20 cellular contexts compared by ENCODE assay signal in genomic region chr14:77605392-77605978, GRCh38. TPM values are rescaled to one million over a fixed set of nuclear protein-coding genes. Genes with fewer than 3 reads are reported as not detected.
DNase-seq lines count a peak whose midpoint lies in the region; ATAC-seq and TF ChIP-seq lines count a peak whose summit lies in the region.
"Had no signal": no experiment of that assay in that cellular context is flagged by ENCODE, and none has a peak within 500 bp of the region (broad histone marks: within the 10 kb centered on the region; RNA-seq: fewer than 3 reads in every experiment).

No MANE protein-coding gene starts in this region.

- H3K4me1 ChIP-seq in CD8-positive, alpha-beta T cell (ENCODE audit: insufficient read depth, low read length), result peaks cover 33% of the 10 kb centered on the region
- peaks cover 6% of the 10 kb centered on the region for H3K4me1 ChIP-seq in HEK293 (ENCODE audit: control insufficient read depth, insufficient read depth, low read length)
- peaks cover 16 to 38% of the 10 kb centered on the region in 2 donors for H3K4me1 ChIP-seq in mucosa of rectum (ENCODE audit: control insufficient read depth in 2 of 2, insufficient read depth in 2 of 2, low read length in 2 of 2)

- no peak for TF ChIP-seq CTCF in CD8-positive, alpha-beta T cell (IDR thresholded peaks at IDR 0.05)
- TF ChIP-seq CTCF in HEK293 (tag by site-specific recombination; IDR thresholded peaks at IDR 0.05) (no peak), dorsolateral prefrontal cortex (IDR thresholded peaks at IDR 0.05 in 54 of 56, conservative IDR thresholded peaks at IDR 0.05 in 2 of 56; ENCODE audit: low read depth in 1 of 56, partially characterized antibody in 56 of 56) (no peak)

- no peaks in the 10 kb centered on the region for H3K27me3 Mint-ChIP-seq in CD8-positive, alpha-beta T cell (ENCODE audit: low read depth)
- no peaks in the 10 kb centered on the region for H3K27me3 Mint-ChIP-seq in activated CD8-positive, alpha-beta T cell treated with anti-CD3 and anti-CD28 coated beads, Interleukin-2, amount 10 ng/mL, durations not matched to agents 7 days and 5 days (ENCODE audit: low read depth)
- H3K27me3 Mint-ChIP-seq: memory B cell had no signal

- no peaks in the 10 kb centered on the region for H3K36me3 ChIP-seq in CD8-positive, alpha-beta T cell (ENCODE audit: insufficient read depth, low read length)
- H3K36me3 ChIP-seq in HEK293 (ENCODE audit: control insufficient read depth in 2 of 2, insufficient read depth in 1 of 2, low read length in 2 of 2) (no peaks in the 10 kb centered on the region), mucosa of rectum (ENCODE audit: control insufficient read depth in 2 of 2, insufficient read depth in 2 of 2, low read length in 2 of 2) (no peaks in the 10 kb centered on the region)
- H3K36me3 ChIP-seq: BE2C, esophagus squamous epithelium, HAP-1 had no signal

- peaks cover 6% of the 10 kb centered on the region for H3K36me3 Mint-ChIP-seq in CD8-positive, alpha-beta T cell
- peaks cover 32% of the 10 kb centered on the region for H3K36me3 Mint-ChIP-seq in activated CD8-positive, alpha-beta T cell treated with anti-CD3 and anti-CD28 coated beads, Interleukin-2, amount 10 ng/mL, durations not matched to agents 7 days and 5 days (ENCODE audit: low read depth)
- H3K36me3 Mint-ChIP-seq: memory B cell had no signal

- no peak overlapping the region for H3K4me3 ChIP-seq in CD8-positive, alpha-beta T cell (ENCODE audit: low read depth, low read length)
- H3K4me3 ChIP-seq in HEK293 (ENCODE audit: low read depth, low read length) (no peak overlapping the region), mucosa of rectum (ENCODE audit: low read length in 2 of 2) (no peak overlapping the region), dorsolateral prefrontal cortex (no peak overlapping the region)
- H3K4me3 ChIP-seq: body of pancreas, esophagus squamous epithelium, HAP-1 had no signal

- H3K27me3 ChIP-seq in CD8-positive, alpha-beta T cell (ENCODE audit: insufficient read depth, low read length), result no peaks in the 10 kb centered on the region
- no peaks in the 10 kb centered on the region for H3K27me3 ChIP-seq in mucosa of rectum (ENCODE audit: control insufficient read depth in 2 of 2, insufficient read depth in 2 of 2, low read length in 2 of 2)
- no peaks in the 10 kb centered on the region for H3K27me3 ChIP-seq in dorsolateral prefrontal cortex
- H3K27me3 ChIP-seq: BE2C, body of pancreas, esophagus squamous epithelium had no signal

- POLR2A ChIA-PET in CD8-positive, alpha-beta T cell (lab: Charles Lee), result interaction anchor here (0.6 kb wide), 1 partner anchor 10 kb away, joined by 4 read pairs; no protein-coding TSS in a partner anchor
- POLR2A ChIA-PET in HEK293 (lab: Yijun Ruan, JAX), result interaction anchor here (0.6 kb wide), 1 partner anchor 27 kb away, joined by 3 read pairs; no protein-coding TSS in a partner anchor
- POLR2A ChIA-PET in activated CD8-positive, alpha-beta T cell treated with anti-CD3 and anti-CD28 coated beads, Interleukin-2, amount 10 ng/mL, durations not matched to agents 7 days and 5 days (lab: Charles Lee), result no interaction called here

- H3K4me3 Mint-ChIP-seq in CD8-positive, alpha-beta T cell, result no peak overlapping the region
- no peak overlapping the region for H3K4me3 Mint-ChIP-seq in activated CD8-positive, alpha-beta T cell treated with anti-CD3 and anti-CD28 coated beads, Interleukin-2, amount 10 ng/mL, durations not matched to agents 7 days and 5 days
- H3K4me3 Mint-ChIP-seq: memory B cell had no signal

- no peaks in the 10 kb centered on the region for H3K9me3 Mint-ChIP-seq in CD8-positive, alpha-beta T cell
- no peaks in the 10 kb centered on the region for H3K9me3 Mint-ChIP-seq in activated CD8-positive, alpha-beta T cell treated with anti-CD3 and anti-CD28 coated beads, Interleukin-2, amount 10 ng/mL, durations not matched to agents 7 days and 5 days (ENCODE audit: insufficient read depth)
- H3K9me3 Mint-ChIP-seq: memory B cell had no signal

- intact Hi-C loops in CD8-positive, alpha-beta T cell (cut with DNase I, micrococcal nuclease), result no loop called here
- intact Hi-C loops in dorsolateral prefrontal cortex (cut with DNase I), result no loop called here

- peak overlapping the region; percentile 52 for H3K27ac Mint-ChIP-seq in CD8-positive, alpha-beta T cell
- peak overlapping the region; percentile 65 for H3K27ac Mint-ChIP-seq in activated CD8-positive, alpha-beta T cell treated with anti-CD3 and anti-CD28 coated beads, Interleukin-2, amount 10 ng/mL, durations not matched to agents 7 days and 5 days
- H3K27ac Mint-ChIP-seq: memory B cell had no signal

- H3K27ac ChIP-seq in CD8-positive, alpha-beta T cell (ENCODE audit: low read depth, low read length), result no peak overlapping the region
- H3K27ac ChIP-seq in HEK293 (ENCODE audit: extremely low read depth, low read depth, low read length) (no peak overlapping the region), mucosa of rectum (ENCODE audit: low read depth in 2 of 2, low read length in 2 of 2) (peak overlapping the region; percentile 23 to 34), dorsolateral prefrontal cortex (peak overlapping the region in 1 of 59 donors; percentile 62)
- H3K27ac ChIP-seq: body of pancreas had no signal

- no peaks in the 10 kb centered on the region for H3K9me3 ChIP-seq in CD8-positive, alpha-beta T cell (ENCODE audit: low read length)
- H3K9me3 ChIP-seq in HEK293 (ENCODE audit: control insufficient read depth, insufficient read depth, low read depth, low read length) (no peaks in the 10 kb centered on the region), mucosa of rectum (ENCODE audit: control insufficient read depth in 2 of 2, low read length in 2 of 2) (no peaks in the 10 kb centered on the region)
- H3K9me3 ChIP-seq: BE2C, body of pancreas, esophagus squamous epithelium, HAP-1 had no signal

- ATAC-seq in CD8-positive, alpha-beta T cell, result no peak
- no peak for ATAC-seq in activated CD8-positive, alpha-beta T cell treated with anti-CD3 and anti-CD28 coated beads, Interleukin-2, amount 10 ng/mL, durations not matched to agents 7 days and 5 days
- no peak for ATAC-seq in esophagus mucosa
- ATAC-seq: body of pancreas, Panc1, right cardiac atrium, SK-N-SH treated with all-trans-retinoic acid at 6 μM for 48 hours had no signal

- peaks cover 71% of the 10 kb centered on the region for H3K4me1 Mint-ChIP-seq in CD8-positive, alpha-beta T cell (ENCODE audit: low read depth)
- H3K4me1 Mint-ChIP-seq in activated CD8-positive, alpha-beta T cell treated with anti-CD3 and anti-CD28 coated beads, Interleukin-2, amount 10 ng/mL, durations not matched to agents 7 days and 5 days (ENCODE audit: low read depth), result peaks cover 81% of the 10 kb centered on the region

- no peak overlapping the region for H3K9ac ChIP-seq in mucosa of rectum (ENCODE audit: low read depth in 1 of 2, low read length in 2 of 2)

- CTCF ChIA-PET in CD8-positive, alpha-beta T cell (lab: Charles Lee), result interaction anchor here (1.3 kb wide), 1 partner anchor 77 kb away, joined by 3 read pairs; no protein-coding TSS in a partner anchor
- CTCF ChIA-PET in HEK293 (lab: Yijun Ruan, JAX), result interaction anchor here (0.6 to 0.7 kb wide), 3 partner anchors 8 to 290 kb away, joined by 3 to 4 read pairs (median 4); no protein-coding TSS in a partner anchor
- CTCF ChIA-PET in activated CD8-positive, alpha-beta T cell treated with anti-CD3 and anti-CD28 coated beads, Interleukin-2, amount 10 ng/mL, durations not matched to agents 7 days and 5 days (lab: Charles Lee), result interaction anchor here (1.7 kb wide), 2 partner anchors 12 to 53 kb away, joined by 8 to 10 read pairs; no protein-coding TSS in a partner anchor

- no peak for DNase-seq in CD8-positive, alpha-beta T cell
- no peak for DNase-seq in activated CD8-positive, alpha-beta T cell treated with anti-CD3 and anti-CD28 coated beads, Interleukin-2, amount 10 ng/mL, durations not matched to agents 7 days and 5 days
- DNase-seq in dorsolateral prefrontal cortex (no peak), cerebellar cortex (ENCODE audit: low spot score) (no peak)
- DNase-seq: activated effector memory CD4-positive, alpha-beta T cell treated with Interleukin-2 at 50 U/mL for 16 hours; BE2C; body of pancreas; esophagus squamous epithelium; glutamatergic neuron; islet precursor cell; NCI-H1930; NCI-H510A treated with DMSO at 0.1 percent for 48 hours; right cardiac atrium had no signal

TF ChIP-seq in HEK293, 187 proteins besides CTCF, POLR2A, EP300 and RAD21:
- no peak for TF ChIP-seq ZNF223 (tag by site-specific recombination; IDR thresholded peaks at IDR 0.05)
- TF ChIP-seq, protein P1, sequence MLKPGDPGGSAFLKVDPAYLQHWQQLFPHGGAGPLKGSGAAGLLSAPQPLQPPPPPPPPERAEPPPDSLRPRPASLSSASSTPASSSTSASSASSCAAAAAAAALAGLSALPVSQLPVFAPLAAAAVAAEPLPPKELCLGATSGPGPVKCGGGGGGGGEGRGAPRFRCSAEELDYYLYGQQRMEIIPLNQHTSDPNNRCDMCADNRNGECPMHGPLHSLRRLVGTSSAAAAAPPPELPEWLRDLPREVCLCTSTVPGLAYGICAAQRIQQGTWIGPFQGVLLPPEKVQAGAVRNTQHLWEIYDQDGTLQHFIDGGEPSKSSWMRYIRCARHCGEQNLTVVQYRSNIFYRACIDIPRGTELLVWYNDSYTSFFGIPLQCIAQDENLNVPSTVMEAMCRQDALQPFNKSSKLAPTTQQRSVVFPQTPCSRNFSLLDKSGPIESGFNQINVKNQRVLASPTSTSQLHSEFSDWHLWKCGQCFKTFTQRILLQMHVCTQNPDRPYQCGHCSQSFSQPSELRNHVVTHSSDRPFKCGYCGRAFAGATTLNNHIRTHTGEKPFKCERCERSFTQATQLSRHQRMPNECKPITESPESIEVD (tag by site-specific recombination; IDR thresholded peaks at IDR 0.05), result 0 out of 2 replicates have a peak, but pooled peaks have one; percentile 13
TF ChIP-seq in HEK293: peak in this region for 1.

RNA-seq across cellular contexts. Expression of gene SPTLC2, which starts 11.0 kb away (rescaled TPM):
- 10 to 100 TPM; 14.4 to 15.8 TPM for total RNA-seq in CD8-positive, alpha-beta T cell
- 10 to 100 TPM; 76.5 to 80.4 TPM for total RNA-seq in activated CD8-positive, alpha-beta T cell treated with anti-CD3 and anti-CD28 coated beads, Interleukin-2, amount 10 ng/mL, durations not matched to agents 7 days and 5 days
- total RNA-seq in dorsolateral prefrontal cortex (100 to 1,000 TPM in 2 of 120 experiments, 10 to 100 TPM in 118; 19.4 to 116 (median 48.8) TPM), esophagus mucosa (40.1 TPM)

Comparison
In these comparisons a context has a peak if more than half of its experiments do, and no peak if none do; other contexts are left out.
1. H3K27ac ChIP-seq: peak in mucosa of rectum (2 of 2); none in CD8-positive, alpha-beta T cell (single experiment) and HEK293 (single experiment).